1 cellular context compared by ENCODE assay signal in the genomic region with DNA sequence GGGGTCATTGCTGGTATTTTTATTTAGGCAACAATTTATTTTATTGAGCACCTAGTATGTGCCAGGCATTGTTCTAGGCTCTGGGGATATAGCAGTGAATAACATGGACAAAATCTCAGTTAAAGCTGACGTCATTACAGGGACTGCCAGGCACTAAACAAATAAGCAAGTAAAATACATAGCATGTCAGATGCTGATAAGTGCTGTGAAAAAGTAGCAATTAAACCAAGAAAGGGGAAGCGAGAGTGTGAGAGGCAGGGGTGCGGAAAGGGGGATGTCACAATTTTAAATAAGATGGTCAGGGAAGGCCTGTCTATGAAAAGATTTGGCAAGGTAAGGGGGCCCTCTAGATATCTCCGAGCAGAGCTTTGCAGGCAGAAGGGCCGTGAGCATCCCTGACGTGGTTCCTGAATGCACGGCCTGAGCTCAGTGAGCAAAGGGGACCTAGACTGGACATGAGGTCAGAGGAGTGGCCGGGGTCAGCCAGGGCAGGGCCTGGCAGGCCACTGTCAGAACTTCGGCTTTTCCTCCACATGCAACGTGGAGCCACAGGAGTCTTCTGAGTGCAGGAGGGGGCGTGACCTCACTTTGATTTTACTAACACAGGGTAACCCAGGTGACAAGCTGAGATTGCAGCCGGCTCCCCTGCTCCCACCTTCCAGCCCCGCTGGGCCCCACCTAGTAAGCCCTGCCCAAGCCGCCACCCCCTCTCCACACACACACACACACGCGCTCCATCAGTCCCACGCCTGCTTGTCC.
TF ChIP-seq lines count a peak whose summit lies in the region.

No MANE protein-coding gene starts in this region.

TF ChIP-seq in HEK293, 187 proteins besides CTCF, POLR2A, EP300 and RAD21 (continued from another document):
- no peak for TF ChIP-seq REST (tag by site-specific recombination; IDR thresholded peaks at IDR 0.05)
- no peak for TF ChIP-seq ZNF510 (tag by site-specific recombination; IDR thresholded peaks at IDR 0.05; ENCODE audit: insufficient replicate concordance)
- TF ChIP-seq ZNF335 (tag by site-specific recombination; conservative IDR thresholded peaks at IDR 0.05) = no peak
- TF ChIP-seq ZNF121 (tag by site-specific recombination; IDR thresholded peaks at IDR 0.05) = no peak
- no peak for TF ChIP-seq SP2 (tag by site-specific recombination; IDR thresholded peaks at IDR 0.05)
- TF ChIP-seq OVOL3 (tag by site-specific recombination; IDR thresholded peaks at IDR 0.05) = no peak
- TF ChIP-seq, protein P1, sequence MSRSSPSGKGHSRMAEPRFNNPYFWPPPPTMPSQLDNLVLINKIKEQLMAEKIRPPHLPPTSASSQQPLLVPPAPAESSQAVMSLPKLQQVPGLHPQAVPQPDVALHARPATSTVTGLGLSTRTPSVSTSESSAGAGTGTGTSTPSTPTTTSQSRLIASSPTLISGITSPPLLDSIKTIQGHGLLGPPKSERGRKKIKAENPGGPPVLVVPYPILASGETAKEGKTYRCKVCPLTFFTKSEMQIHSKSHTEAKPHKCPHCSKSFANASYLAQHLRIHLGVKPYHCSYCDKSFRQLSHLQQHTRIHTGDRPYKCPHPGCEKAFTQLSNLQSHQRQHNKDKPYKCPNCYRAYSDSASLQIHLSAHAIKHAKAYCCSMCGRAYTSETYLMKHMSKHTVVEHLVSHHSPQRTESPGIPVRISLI (tag by site-specific recombination; IDR thresholded peaks at IDR 0.05) = no peak
- no peak for TF ChIP-seq ZNF350 (tag by site-specific recombination; IDR thresholded peaks at IDR 0.05)
- no peak for TF ChIP-seq ZNF341 (tag by site-specific recombination; IDR thresholded peaks at IDR 0.05; ENCODE audit: low read depth)
- TF ChIP-seq, protein P2, sequence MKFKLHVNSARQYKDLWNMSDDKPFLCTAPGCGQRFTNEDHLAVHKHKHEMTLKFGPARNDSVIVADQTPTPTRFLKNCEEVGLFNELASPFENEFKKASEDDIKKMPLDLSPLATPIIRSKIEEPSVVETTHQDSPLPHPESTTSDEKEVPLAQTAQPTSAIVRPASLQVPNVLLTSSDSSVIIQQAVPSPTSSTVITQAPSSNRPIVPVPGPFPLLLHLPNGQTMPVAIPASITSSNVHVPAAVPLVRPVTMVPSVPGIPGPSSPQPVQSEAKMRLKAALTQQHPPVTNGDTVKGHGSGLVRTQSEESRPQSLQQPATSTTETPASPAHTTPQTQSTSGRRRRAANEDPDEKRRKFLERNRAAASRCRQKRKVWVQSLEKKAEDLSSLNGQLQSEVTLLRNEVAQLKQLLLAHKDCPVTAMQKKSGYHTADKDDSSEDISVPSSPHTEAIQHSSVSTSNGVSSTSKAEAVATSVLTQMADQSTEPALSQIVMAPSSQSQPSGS (tag by site-specific recombination; IDR thresholded peaks at IDR 0.05; ENCODE audit: low read depth) = peak; percentile 79
- TF ChIP-seq YY2 (tag by site-specific recombination; IDR thresholded peaks at IDR 0.05) = no peak
- no peak for TF ChIP-seq ZNF155 (tag by site-specific recombination; IDR thresholded peaks at IDR 0.05)
- TF ChIP-seq BCL6B (tag by site-specific recombination; IDR thresholded peaks at IDR 0.05) = no peak
- no peak for TF ChIP-seq ZNF266 (tag by site-specific recombination; IDR thresholded peaks at IDR 0.05; ENCODE audit: low read depth)
- no peak for TF ChIP-seq YY1 (tag by site-specific recombination; IDR thresholded peaks at IDR 0.05)
- TF ChIP-seq ZNF114 (tag by site-specific recombination; IDR thresholded peaks at IDR 0.05) = no peak
- TF ChIP-seq REPIN1 (tag by site-specific recombination; IDR thresholded peaks at IDR 0.05; ENCODE audit: low read depth) = no peak
- TF ChIP-seq ZNF843 (tag by site-specific recombination; IDR thresholded peaks at IDR 0.05) = no peak
- no peak for TF ChIP-seq ZNF660 (tag by site-specific recombination; IDR thresholded peaks at IDR 0.05)
- no peak for TF ChIP-seq ZNF239 (tag by site-specific recombination; IDR thresholded peaks at IDR 0.05)
- TF ChIP-seq, protein P3, sequence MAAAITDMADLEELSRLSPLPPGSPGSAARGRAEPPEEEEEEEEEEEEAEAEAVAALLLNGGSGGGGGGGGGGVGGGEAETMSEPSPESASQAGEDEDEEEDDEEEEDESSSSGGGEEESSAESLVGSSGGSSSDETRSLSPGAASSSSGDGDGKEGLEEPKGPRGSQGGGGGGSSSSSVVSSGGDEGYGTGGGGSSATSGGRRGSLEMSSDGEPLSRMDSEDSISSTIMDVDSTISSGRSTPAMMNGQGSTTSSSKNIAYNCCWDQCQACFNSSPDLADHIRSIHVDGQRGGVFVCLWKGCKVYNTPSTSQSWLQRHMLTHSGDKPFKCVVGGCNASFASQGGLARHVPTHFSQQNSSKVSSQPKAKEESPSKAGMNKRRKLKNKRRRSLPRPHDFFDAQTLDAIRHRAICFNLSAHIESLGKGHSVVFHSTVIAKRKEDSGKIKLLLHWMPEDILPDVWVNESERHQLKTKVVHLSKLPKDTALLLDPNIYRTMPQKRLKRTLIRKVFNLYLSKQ (tag by site-specific recombination; IDR thresholded peaks at IDR 0.05; ENCODE audit: borderline replicate concordance) = no peak
- peak; percentile 83 for TF ChIP-seq ZNF664 (tag by site-specific recombination; IDR thresholded peaks at IDR 0.05)
- TF ChIP-seq, protein P4, sequence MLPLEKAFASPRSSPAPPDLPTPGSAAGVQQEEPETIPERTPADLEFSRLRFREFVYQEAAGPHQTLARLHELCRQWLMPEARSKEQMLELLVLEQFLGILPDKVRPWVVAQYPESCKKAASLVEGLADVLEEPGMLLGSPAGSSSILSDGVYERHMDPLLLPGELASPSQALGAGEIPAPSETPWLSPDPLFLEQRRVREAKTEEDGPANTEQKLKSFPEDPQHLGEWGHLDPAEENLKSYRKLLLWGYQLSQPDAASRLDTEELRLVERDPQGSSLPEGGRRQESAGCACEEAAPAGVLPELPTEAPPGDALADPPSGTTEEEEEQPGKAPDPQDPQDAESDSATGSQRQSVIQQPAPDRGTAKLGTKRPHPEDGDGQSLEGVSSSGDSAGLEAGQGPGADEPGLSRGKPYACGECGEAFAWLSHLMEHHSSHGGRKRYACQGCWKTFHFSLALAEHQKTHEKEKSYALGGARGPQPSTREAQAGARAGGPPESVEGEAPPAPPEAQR (tag by site-specific recombination; IDR thresholded peaks at IDR 0.05) = no peak
- no peak for TF ChIP-seq KLF10 (tag by site-specific recombination; IDR thresholded peaks at IDR 0.05)
- TF ChIP-seq KLF8 (tag by site-specific recombination; IDR thresholded peaks at IDR 0.05) = no peak
- TF ChIP-seq, protein P5, sequence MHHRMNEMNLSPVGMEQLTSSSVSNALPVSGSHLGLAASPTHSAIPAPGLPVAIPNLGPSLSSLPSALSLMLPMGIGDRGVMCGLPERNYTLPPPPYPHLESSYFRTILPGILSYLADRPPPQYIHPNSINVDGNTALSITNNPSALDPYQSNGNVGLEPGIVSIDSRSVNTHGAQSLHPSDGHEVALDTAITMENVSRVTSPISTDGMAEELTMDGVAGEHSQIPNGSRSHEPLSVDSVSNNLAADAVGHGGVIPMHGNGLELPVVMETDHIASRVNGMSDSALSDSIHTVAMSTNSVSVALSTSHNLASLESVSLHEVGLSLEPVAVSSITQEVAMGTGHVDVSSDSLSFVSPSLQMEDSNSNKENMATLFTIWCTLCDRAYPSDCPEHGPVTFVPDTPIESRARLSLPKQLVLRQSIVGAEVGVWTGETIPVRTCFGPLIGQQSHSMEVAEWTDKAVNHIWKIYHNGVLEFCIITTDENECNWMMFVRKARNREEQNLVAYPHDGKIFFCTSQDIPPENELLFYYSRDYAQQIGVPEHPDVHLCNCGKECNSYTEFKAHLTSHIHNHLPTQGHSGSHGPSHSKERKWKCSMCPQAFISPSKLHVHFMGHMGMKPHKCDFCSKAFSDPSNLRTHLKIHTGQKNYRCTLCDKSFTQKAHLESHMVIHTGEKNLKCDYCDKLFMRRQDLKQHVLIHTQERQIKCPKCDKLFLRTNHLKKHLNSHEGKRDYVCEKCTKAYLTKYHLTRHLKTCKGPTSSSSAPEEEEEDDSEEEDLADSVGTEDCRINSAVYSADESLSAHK (tag by site-specific recombination; IDR thresholded peaks at IDR 0.05) = no peak
- no peak for TF ChIP-seq PATZ1 (tag by site-specific recombination; IDR thresholded peaks at IDR 0.05)
